Comparison of ENCODE assay signal across 1 cellular context in the genomic region with DNA sequence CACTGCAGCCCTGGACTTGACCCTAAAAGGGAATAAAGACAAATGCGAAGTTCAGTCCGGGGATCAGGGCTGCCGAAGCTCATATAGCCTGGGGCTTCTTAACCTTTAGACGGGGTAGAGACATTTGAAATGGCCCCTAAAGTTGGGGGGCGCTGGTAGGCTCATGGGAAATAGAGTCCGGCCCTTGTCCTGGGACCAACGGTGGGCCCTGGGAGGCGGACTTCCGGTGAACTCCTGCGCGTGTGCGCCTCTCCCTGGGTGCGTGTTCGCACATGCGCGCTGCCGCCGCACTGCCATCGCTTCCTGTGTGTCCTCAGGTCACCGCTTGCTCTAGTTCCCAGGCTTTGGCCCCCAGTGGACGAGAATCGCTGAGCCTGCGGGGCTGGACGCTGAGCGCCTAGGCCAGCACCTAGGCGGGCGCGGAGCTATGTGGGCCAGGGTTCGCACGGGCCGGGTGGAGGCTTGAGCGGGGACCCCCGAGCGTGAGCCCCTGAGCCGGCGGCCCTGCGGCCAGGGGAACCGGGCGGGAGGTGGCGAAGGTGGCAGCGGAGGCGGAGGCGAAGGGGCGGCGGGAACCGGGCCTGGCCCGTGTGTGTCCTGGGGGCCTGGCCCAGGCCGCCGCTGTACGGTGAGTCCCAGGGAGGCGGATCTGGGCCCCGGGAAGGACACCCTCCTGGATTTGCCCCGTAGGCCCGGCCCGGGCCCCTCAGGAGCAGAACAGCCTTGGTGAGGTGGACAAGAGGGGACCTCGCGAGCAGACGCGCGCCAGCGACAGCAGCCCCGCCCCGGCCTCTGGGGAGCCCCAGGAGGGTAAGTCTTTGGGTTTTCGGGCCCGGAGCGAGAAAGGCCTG.
A peak's percentile ranks its signal among the peaks of the same experiment; 100 is the strongest.
TF ChIP-seq lines count a peak whose summit lies in the region.

No MANE protein-coding gene starts in this region.

TF ChIP-seq in HEK293, 187 proteins besides CTCF, POLR2A, EP300 and RAD21 (continued from another document and continues in another):
- no peak for TF ChIP-seq SALL2 (tag by site-specific recombination; IDR thresholded peaks at IDR 0.05; ENCODE audit: borderline replicate concordance)
- TF ChIP-seq ZNF114 (tag by site-specific recombination; IDR thresholded peaks at IDR 0.05) = no peak
- no peak for TF ChIP-seq ZNF600 (tag by site-specific recombination; IDR thresholded peaks at IDR 0.05)
- TF ChIP-seq ZNF561 (tag by site-specific recombination; IDR thresholded peaks at IDR 0.05; ENCODE audit: borderline replicate concordance) = no peak
- no peak for TF ChIP-seq ZNF776 (tag by site-specific recombination; IDR thresholded peaks at IDR 0.05; ENCODE audit: borderline replicate concordance)
- TF ChIP-seq, protein P1, sequence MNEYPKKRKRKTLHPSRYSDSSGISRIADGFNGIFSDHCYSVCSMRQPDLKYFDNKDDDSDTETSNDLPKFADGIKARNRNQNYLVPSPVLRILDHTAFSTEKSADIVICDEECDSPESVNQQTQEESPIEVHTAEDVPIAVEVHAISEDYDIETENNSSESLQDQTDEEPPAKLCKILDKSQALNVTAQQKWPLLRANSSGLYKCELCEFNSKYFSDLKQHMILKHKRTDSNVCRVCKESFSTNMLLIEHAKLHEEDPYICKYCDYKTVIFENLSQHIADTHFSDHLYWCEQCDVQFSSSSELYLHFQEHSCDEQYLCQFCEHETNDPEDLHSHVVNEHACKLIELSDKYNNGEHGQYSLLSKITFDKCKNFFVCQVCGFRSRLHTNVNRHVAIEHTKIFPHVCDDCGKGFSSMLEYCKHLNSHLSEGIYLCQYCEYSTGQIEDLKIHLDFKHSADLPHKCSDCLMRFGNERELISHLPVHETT (tag by site-specific recombination; IDR thresholded peaks at IDR 0.05) = no peak
- TF ChIP-seq, protein P2, sequence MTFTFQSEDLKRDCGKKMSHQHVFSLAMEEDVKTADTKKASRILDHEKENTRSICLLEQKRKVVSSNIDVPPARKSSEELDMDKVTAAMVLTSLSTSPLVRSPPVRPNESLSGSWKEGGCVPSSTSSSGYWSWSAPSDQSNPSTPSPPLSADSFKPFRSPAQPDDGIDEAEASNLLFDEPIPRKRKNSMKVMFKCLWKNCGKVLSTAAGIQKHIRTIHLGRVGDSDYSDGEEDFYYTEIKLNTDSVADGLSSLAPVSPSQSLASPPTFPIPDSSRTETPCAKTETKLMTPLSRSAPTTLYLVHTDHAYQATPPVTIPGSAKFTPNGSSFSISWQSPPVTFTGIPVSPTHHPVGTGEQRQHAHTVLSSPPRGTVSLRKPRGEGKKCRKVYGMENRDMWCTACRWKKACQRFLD (tag by site-specific recombination; IDR thresholded peaks at IDR 0.05) = no peak
- no peak for TF ChIP-seq ZNF670 (tag by site-specific recombination; IDR thresholded peaks at IDR 0.05; ENCODE audit: low read depth)
- TF ChIP-seq GLI2 (tag by site-specific recombination; IDR thresholded peaks at IDR 0.05; ENCODE audit: borderline replicate concordance, low read depth) = no peak
- no peak for TF ChIP-seq ZNF19 (tag by site-specific recombination; IDR thresholded peaks at IDR 0.05; ENCODE audit: low read depth)
- no peak for TF ChIP-seq PRDM1 (tag by site-specific recombination; IDR thresholded peaks at IDR 0.05)
- no peak for TF ChIP-seq ZBTB7A (tag by site-specific recombination; IDR thresholded peaks at IDR 0.05; ENCODE audit: low read depth)
- no peak for TF ChIP-seq OSR2 (tag by site-specific recombination; IDR thresholded peaks at IDR 0.05)
- TF ChIP-seq, protein P3, sequence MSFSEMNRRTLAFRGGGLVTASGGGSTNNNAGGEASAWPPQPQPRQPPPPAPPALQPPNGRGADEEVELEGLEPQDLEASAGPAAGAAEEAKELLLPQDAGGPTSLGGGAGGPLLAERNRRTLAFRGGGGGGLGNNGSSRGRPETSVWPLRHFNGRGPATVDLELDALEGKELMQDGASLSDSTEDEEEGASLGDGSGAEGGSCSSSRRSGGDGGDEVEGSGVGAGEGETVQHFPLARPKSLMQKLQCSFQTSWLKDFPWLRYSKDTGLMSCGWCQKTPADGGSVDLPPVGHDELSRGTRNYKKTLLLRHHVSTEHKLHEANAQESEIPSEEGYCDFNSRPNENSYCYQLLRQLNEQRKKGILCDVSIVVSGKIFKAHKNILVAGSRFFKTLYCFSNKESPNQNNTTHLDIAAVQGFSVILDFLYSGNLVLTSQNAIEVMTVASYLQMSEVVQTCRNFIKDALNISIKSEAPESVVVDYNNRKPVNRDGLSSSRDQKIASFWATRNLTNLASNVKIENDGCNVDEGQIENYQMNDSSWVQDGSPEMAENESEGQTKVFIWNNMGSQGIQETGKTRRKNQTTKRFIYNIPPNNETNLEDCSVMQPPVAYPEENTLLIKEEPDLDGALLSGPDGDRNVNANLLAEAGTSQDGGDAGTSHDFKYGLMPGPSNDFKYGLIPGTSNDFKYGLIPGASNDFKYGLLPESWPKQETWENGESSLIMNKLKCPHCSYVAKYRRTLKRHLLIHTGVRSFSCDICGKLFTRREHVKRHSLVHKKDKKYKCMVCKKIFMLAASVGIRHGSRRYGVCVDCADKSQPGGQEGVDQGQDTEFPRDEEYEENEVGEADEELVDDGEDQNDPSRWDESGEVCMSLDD (tag by site-specific recombination; IDR thresholded peaks at IDR 0.05) = no peak
- TF ChIP-seq HOXD13 (CRISPR knock-in tag; IDR thresholded peaks at IDR 0.05; ENCODE audit: borderline replicate concordance) = no peak
- TF ChIP-seq ZNF449 (tag by site-specific recombination; IDR thresholded peaks at IDR 0.05) = no peak
- no peak for TF ChIP-seq KLF10 (tag by site-specific recombination; IDR thresholded peaks at IDR 0.05)
- TF ChIP-seq ZNF211 (tag by site-specific recombination; IDR thresholded peaks at IDR 0.05; ENCODE audit: low read depth) = no peak
- TF ChIP-seq ZNF354C (tag by site-specific recombination; IDR thresholded peaks at IDR 0.05; ENCODE audit: borderline replicate concordance, low read depth) = no peak
- TF ChIP-seq ZFP3 (tag by site-specific recombination; IDR thresholded peaks at IDR 0.05; ENCODE audit: low read depth) = no peak
- TF ChIP-seq, protein P4, sequence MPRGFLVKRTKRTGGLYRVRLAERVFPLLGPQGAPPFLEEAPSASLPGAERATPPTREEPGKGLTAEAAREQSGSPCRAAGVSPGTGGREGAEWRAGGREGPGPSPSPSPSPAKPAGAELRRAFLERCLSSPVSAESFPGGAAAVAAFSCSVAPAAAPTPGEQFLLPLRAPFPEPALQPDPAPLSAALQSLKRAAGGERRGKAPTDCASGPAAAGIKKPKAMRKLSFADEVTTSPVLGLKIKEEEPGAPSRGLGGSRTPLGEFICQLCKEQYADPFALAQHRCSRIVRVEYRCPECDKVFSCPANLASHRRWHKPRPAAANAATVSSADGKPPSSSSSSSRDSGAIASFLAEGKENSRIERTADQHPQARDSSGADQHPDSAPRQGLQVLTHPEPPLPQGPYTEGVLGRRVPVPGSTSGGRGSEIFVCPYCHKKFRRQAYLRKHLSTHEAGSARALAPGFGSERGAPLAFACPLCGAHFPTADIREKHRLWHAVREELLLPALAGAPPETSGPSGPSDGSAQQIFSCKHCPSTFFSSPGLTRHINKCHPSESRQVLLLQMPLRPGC (tag by site-specific recombination; IDR thresholded peaks at IDR 0.05) = no peak
- TF ChIP-seq ZNF426 (tag by site-specific recombination; IDR thresholded peaks at IDR 0.05) = no peak
- no peak for TF ChIP-seq ZNF747 (tag by site-specific recombination; IDR thresholded peaks at IDR 0.05)
- 0 out of 2 replicates have a peak, but pooled peaks have one; percentile 64 for TF ChIP-seq ZNF76 (tag by site-specific recombination; IDR thresholded peaks at IDR 0.05; ENCODE audit: borderline replicate concordance, low read depth)
- no peak for TF ChIP-seq ZNF350 (tag by site-specific recombination; IDR thresholded peaks at IDR 0.05)
- TF ChIP-seq KLF9 (tag by site-specific recombination; IDR thresholded peaks at IDR 0.05; ENCODE audit: low read depth) = 0 out of 2 replicates have a peak, but pooled peaks have one; percentile 20
- TF ChIP-seq ZNF2 (tag by site-specific recombination; IDR thresholded peaks at IDR 0.05) = no peak
- 0 out of 2 replicates have a peak, but pooled peaks have one; percentile 42 for TF ChIP-seq ZXDB (tag by site-specific recombination; IDR thresholded peaks at IDR 0.05)
- TF ChIP-seq ZNF433 (tag by site-specific recombination; IDR thresholded peaks at IDR 0.05; ENCODE audit: low read depth) = no peak
- no peak for TF ChIP-seq ZNF555 (tag by site-specific recombination; conservative IDR thresholded peaks at IDR 0.05)
- TF ChIP-seq ZNF791 (tag by site-specific recombination; IDR thresholded peaks at IDR 0.05) = no peak
- no peak for TF ChIP-seq RBAK (tag by site-specific recombination; IDR thresholded peaks at IDR 0.05)
- TF ChIP-seq ZBTB6 (tag by site-specific recombination; IDR thresholded peaks at IDR 0.05) = peak; percentile 40; the same call in 1 of the 2 replicates
- TF ChIP-seq FEZF1 (tag by site-specific recombination; IDR thresholded peaks at IDR 0.05) = no peak
- no peak for TF ChIP-seq ZNF214 (tag by site-specific recombination; IDR thresholded peaks at IDR 0.05; ENCODE audit: borderline replicate concordance)
- TF ChIP-seq, protein P5, sequence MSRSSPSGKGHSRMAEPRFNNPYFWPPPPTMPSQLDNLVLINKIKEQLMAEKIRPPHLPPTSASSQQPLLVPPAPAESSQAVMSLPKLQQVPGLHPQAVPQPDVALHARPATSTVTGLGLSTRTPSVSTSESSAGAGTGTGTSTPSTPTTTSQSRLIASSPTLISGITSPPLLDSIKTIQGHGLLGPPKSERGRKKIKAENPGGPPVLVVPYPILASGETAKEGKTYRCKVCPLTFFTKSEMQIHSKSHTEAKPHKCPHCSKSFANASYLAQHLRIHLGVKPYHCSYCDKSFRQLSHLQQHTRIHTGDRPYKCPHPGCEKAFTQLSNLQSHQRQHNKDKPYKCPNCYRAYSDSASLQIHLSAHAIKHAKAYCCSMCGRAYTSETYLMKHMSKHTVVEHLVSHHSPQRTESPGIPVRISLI (tag by site-specific recombination; IDR thresholded peaks at IDR 0.05) = no peak
- no peak for TF ChIP-seq ZBTB44 (tag by site-specific recombination; IDR thresholded peaks at IDR 0.05)
- TF ChIP-seq ZNF701 (tag by site-specific recombination; IDR thresholded peaks at IDR 0.05) = no peak
- TF ChIP-seq, protein P6, sequence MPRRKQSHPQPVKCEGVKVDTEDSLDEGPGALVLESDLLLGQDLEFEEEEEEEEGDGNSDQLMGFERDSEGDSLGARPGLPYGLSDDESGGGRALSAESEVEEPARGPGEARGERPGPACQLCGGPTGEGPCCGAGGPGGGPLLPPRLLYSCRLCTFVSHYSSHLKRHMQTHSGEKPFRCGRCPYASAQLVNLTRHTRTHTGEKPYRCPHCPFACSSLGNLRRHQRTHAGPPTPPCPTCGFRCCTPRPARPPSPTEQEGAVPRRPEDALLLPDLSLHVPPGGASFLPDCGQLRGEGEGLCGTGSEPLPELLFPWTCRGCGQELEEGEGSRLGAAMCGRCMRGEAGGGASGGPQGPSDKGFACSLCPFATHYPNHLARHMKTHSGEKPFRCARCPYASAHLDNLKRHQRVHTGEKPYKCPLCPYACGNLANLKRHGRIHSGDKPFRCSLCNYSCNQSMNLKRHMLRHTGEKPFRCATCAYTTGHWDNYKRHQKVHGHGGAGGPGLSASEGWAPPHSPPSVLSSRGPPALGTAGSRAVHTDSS (tag by site-specific recombination; IDR thresholded peaks at IDR 0.05) = no peak
- TF ChIP-seq ZNF785 (tag by site-specific recombination; IDR thresholded peaks at IDR 0.05) = no peak
- no peak for TF ChIP-seq ZNF175 (tag by site-specific recombination; IDR thresholded peaks at IDR 0.05)
- TF ChIP-seq BCL11B (tag by site-specific recombination; IDR thresholded peaks at IDR 0.05; ENCODE audit: low read depth) = no peak
- TF ChIP-seq, protein P7, sequence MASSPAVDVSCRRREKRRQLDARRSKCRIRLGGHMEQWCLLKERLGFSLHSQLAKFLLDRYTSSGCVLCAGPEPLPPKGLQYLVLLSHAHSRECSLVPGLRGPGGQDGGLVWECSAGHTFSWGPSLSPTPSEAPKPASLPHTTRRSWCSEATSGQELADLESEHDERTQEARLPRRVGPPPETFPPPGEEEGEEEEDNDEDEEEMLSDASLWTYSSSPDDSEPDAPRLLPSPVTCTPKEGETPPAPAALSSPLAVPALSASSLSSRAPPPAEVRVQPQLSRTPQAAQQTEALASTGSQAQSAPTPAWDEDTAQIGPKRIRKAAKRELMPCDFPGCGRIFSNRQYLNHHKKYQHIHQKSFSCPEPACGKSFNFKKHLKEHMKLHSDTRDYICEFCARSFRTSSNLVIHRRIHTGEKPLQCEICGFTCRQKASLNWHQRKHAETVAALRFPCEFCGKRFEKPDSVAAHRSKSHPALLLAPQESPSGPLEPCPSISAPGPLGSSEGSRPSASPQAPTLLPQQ (tag by site-specific recombination; IDR thresholded peaks at IDR 0.05) = peak; percentile 88
- TF ChIP-seq ZNF239 (tag by site-specific recombination; IDR thresholded peaks at IDR 0.05) = no peak
- no peak for TF ChIP-seq ZNF266 (tag by site-specific recombination; IDR thresholded peaks at IDR 0.05; ENCODE audit: low read depth)
- TF ChIP-seq ZNF302 (tag by site-specific recombination; IDR thresholded peaks at IDR 0.05; ENCODE audit: low read depth) = no peak
- peak; percentile 99 for TF ChIP-seq ZBTB48 (tag by site-specific recombination; IDR thresholded peaks at IDR 0.05)
